9 cellular contexts compared by ENCODE assay signal in the genomic region with DNA sequence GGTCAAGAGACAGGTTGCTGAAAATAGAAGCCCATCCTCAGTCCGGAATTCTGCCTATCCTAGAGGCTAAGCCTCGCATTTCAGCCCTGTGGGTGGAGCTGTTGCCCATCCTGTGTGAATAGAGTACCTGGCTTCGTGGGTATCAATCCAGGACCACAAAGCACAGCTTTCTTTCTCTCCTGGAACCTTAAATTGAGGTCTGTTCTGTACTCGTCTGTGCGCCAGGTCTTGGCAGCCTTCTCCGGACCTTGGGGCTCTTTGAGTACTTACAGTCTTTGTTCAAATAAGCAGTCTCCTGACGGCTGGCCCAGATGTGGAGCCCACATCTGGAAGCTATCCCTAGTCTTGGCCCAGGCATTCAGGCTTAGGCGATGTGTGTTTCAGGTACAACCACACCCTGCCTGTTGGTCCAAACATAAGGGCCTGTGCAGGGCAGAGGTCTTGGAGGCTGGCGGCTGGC.
DNase-seq lines count a peak whose midpoint lies in the region; ATAC-seq, FAIRE-seq and TF ChIP-seq lines count a peak whose summit lies in the region.
"Had no signal": no experiment of that assay in that cellular context is flagged by ENCODE, and none has a peak within 500 bp of the region (broad histone marks: within the 10 kb centered on the region; RNA-seq: fewer than 3 reads in every experiment).

No MANE protein-coding gene starts in this region.

- no peak overlapping the region for H3K9ac ChIP-seq in mammary epithelial cell (ENCODE audit: insufficient read depth, low read length)

- in situ Hi-C loops in mammary epithelial cell (cut with MboI; ENCODE audit: low sequenced_read_pairs in 2 of 2): no loop called here

- no peaks in the 10 kb centered on the region for H4K20me1 ChIP-seq in mammary epithelial cell (ENCODE audit: insufficient read depth, low read length)

- peak overlapping the region; percentile 3 for H2AFZ ChIP-seq in mammary epithelial cell (ENCODE audit: low read depth, low read length)

- intact Hi-C loops in mammary epithelial cell (cut with micrococcal nuclease) (loop anchor here (1.0 to 2.0 kb wide), 3 partner anchors 48 to 824 kb away; no protein-coding TSS in a partner anchor), mucosa of descending colon (cut with DNase I, micrococcal nuclease) (no loop called here)

- DNase-seq in EL (peak; percentile 5), NCI-H1694 (lab: John Stamatoyannopoulos, UW) (peak; percentile 3), mammary epithelial cell (peak; percentile 3), mucosa of descending colon (peak in 2 of 3 donors; percentile 54 to 59), GM19239 (ENCODE audit: insufficient read length, low spot score) (no peak), NCI-H2029 (lab: John Stamatoyannopoulos, UW) (no peak)
- DNase-seq: stimulated activated CD4-positive, alpha-beta T cell treated with anti-CD3 and anti-CD28 coated beads, Interleukin-1b, Interleukin-23, amount 100 ng/mL, for 48 hours had no signal

- WGBS in mammary epithelial cell (ENCODE audit: low coverage, missing lambda C conversion rate): 31% methylated on average over 9 of the region's 9 CpGs

- no peak overlapping the region for H3K4me2 ChIP-seq in mammary epithelial cell (ENCODE audit: insufficient read depth, low read depth, low read length)

- no peak overlapping the region for H3K4me3 ChIP-seq in mammary epithelial cell (replicated peaks in 1 of 3; ENCODE audit: insufficient read depth in 1 of 3, low read depth in 2 of 3, low read length in 3 of 3)
- no peak overlapping the region for H3K4me3 ChIP-seq in mucosa of descending colon

- CTCF ChIA-PET in mammary epithelial cell (lab: Charles Lee; ENCODE audit: low non-redundant PET): interaction anchor here (0.5 to 0.6 kb wide), 3 partner anchors 298 to 306 kb away, joined by 3 to 12 read pairs (median 3); no protein-coding TSS in a partner anchor

- no peak overlapping the region for H3K27ac ChIP-seq in mammary epithelial cell (ENCODE audit: insufficient read depth, low read depth, low read length)

- no TSS peak for BruUV-seq in mammary epithelial cell (replicated peaks; lab: Mats Ljungman, UMichigan)

- ATAC-seq in mucosa of descending colon (peak; percentile 59), HG03280 (IDR thresholded peaks at IDR 0.05; ENCODE audit: unreplicated experiment) (no peak), HG02623 (IDR thresholded peaks at IDR 0.05; ENCODE audit: unreplicated experiment) (no peak)

- H3K79me2 ChIP-seq in mammary epithelial cell (ENCODE audit: insufficient read depth, low read length): no peaks in the 10 kb centered on the region

- dilution Hi-C loops in mammary epithelial cell (cut with HindIII; ENCODE audit: low sequenced_read_pairs): no loop called here

- H3K4me1 ChIP-seq in mammary epithelial cell (ENCODE audit: insufficient read depth, low read length) (no peaks in the 10 kb centered on the region), mucosa of descending colon (ENCODE audit: low read depth) (no peaks in the 10 kb centered on the region)

- TF ChIP-seq CTCF in mammary epithelial cell (conservative IDR thresholded peaks at IDR 0.05 in 1 of 2, IDR thresholded peaks at IDR 0.05 in 1 of 2; ENCODE audit: extremely low read depth in 1 of 2, insufficient read depth in 1 of 2, low read depth in 1 of 2, low read length in 2 of 2) (peak; percentile 45 to 50), mucosa of descending colon (IDR thresholded peaks at IDR 0.05) (no peak)

- H3K9me3 ChIP-seq in mammary epithelial cell (replicated peaks; ENCODE audit: insufficient read depth, low read length) (no peaks in the 10 kb centered on the region), mucosa of descending colon (no peaks in the 10 kb centered on the region)

- no peaks in the 10 kb centered on the region for H3K27me3 ChIP-seq in mammary epithelial cell (ENCODE audit: insufficient read depth, low read length)

- FAIRE-seq in GM19239 (lab: Jason Lieb, UNC): no peak

- H3K36me3 ChIP-seq in mammary epithelial cell (ENCODE audit: insufficient read depth, low read length): no peaks in the 10 kb centered on the region
- H3K36me3 ChIP-seq in mucosa of descending colon (ENCODE audit: low read depth): no peaks in the 10 kb centered on the region

Comparison
In these comparisons a context has a peak if more than half of its experiments do, and no peak if none do; other contexts are left out.
1. DNase-seq: peak in EL (single experiment), NCI-H1694 (single experiment), mammary epithelial cell (single experiment) and mucosa of descending colon (2 of 3); none in GM19239 (single experiment) and NCI-H2029 (single experiment).